ENCODE assay signal across 15 cellular contexts in the genomic region with DNA sequence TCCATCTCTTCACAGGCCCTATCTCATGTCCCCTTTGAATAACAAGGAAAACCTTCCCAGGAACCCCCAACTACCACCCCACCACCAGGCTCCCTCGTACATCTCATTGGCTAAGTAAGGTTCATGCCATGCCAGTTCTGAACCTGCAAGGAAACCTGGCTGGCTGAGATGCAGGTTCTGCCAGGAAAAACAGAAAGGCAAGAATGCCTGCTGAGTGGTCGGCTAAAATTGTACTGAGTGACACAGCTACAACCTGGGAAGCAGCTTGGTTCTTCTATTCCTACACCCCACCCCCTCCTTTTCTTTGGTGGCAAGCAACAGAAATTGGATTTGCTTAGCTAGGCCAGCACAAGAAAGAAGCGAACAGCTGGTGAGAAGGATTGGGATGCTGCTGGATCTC. TPM values are rescaled to one million over a fixed set of nuclear protein-coding genes. Genes with fewer than 3 reads are reported as not detected.
DNase-seq lines count a peak whose midpoint lies in the region; FAIRE-seq and TF ChIP-seq lines count a peak whose summit lies in the region.
"Had no signal": no experiment of that assay in that cellular context is flagged by ENCODE, and none has a peak within 500 bp of the region (broad histone marks: within the 10 kb centered on the region; RNA-seq: fewer than 3 reads in every experiment).

No MANE protein-coding gene starts in this region.

- H3K14ac ChIP-seq in H1 (ENCODE audit: insufficient read length) = no peak overlapping the region

- intact Hi-C loops in activated CD4-positive, alpha-beta memory T cell treated with anti-CD3 and anti-CD28 coated beads for 36 hours (cut with micrococcal nuclease) = no loop called here

- no peaks in the 10 kb centered on the region for H3K79me2 ChIP-seq in H1 (ENCODE audit: control insufficient read depth in 1 of 2, insufficient read depth in 2 of 2, low read length in 2 of 2)

- no peak overlapping the region for H3K4me3 ChIP-seq in WERI-Rb-1 (ENCODE audit: low read depth, low read length)
- H3K4me3 ChIP-seq in H1 (ENCODE audit: extremely low read depth in 1 of 4, insufficient read depth in 2 of 4, low read depth in 3 of 4, low read length in 4 of 4) = no peak overlapping the region
- H3K4me3 ChIP-seq in Peyer's patch = no peak overlapping the region
- H3K4me3 ChIP-seq: A549 had no signal

- H3K56ac ChIP-seq in H1 (replicated peaks; ENCODE audit: insufficient read length, low read depth, low read length) = no peak overlapping the region

- H3K4ac ChIP-seq in H1 (replicated peaks; ENCODE audit: insufficient read length, low read depth, low read length) = no peak overlapping the region

- no peak overlapping the region for H3K4me3 Mint-ChIP-seq in activated CD4-positive, alpha-beta memory T cell treated with anti-CD3 and anti-CD28 coated beads for 36 hours
- H3K4me3 Mint-ChIP-seq: CD8-positive, alpha-beta T cell had no signal

- no peak overlapping the region for H2AFZ ChIP-seq in H1 (ENCODE audit: low read length)

- H3K9ac ChIP-seq in H1 (replicated peaks in 1 of 4; ENCODE audit: extremely low read depth in 1 of 4, low read depth in 3 of 4, low read length in 3 of 4) = no peak overlapping the region

- 83% methylated on average over 3 of the region's 3 CpGs; no CpG with 5 or more reads in 1 of the 2 experiments for WGBS in H1 (ENCODE audit: extremely low coverage in 1 of 2, insufficient coverage in 1 of 2, insufficient read length in 1 of 2, insufficient replicate concordance in 2 of 2, low coverage in 1 of 2, low lambda C conversion rate in 2 of 2, missing lambda C conversion rate in 1 of 2), 2 experiments

- H3K36me3 Mint-ChIP-seq in activated CD4-positive, alpha-beta memory T cell treated with anti-CD3 and anti-CD28 coated beads for 36 hours = no peaks in the 10 kb centered on the region
- H3K36me3 Mint-ChIP-seq: CD8-positive, alpha-beta T cell had no signal

- no peak overlapping the region for H3K4me2 ChIP-seq in H1 (ENCODE audit: insufficient read depth in 1 of 2, low read depth in 2 of 2, low read length in 2 of 2)
- H3K4me2 ChIP-seq: A549 had no signal

- H3K4me1 ChIP-seq in H1 (replicated peaks in 1 of 4; ENCODE audit: control insufficient read depth in 3 of 4, insufficient read depth in 4 of 4, low read length in 3 of 4) (no peaks in the 10 kb centered on the region), Peyer's patch (no peaks in the 10 kb centered on the region)
- H3K4me1 ChIP-seq: A549 had no signal

- no peak overlapping the region for H4K91ac ChIP-seq in H1 (replicated peaks; ENCODE audit: insufficient read length, low read length)

- no peaks in the 10 kb centered on the region for H3K27me3 ChIP-seq in WERI-Rb-1 (ENCODE audit: insufficient read depth, low read depth, severe bottlenecking)
- H3K27me3 ChIP-seq in H1 (replicated peaks in 1 of 4; ENCODE audit: control insufficient read depth in 3 of 4, extremely low read depth in 1 of 4, insufficient read depth in 3 of 4, low read length in 3 of 4) = no peaks in the 10 kb centered on the region
- no peaks in the 10 kb centered on the region for H3K27me3 ChIP-seq in Peyer's patch
- H3K27me3 ChIP-seq: BE2C had no signal

- no peak overlapping the region for H2BK15ac ChIP-seq in H1 (ENCODE audit: low read length)

- no peak overlapping the region for H2AK5ac ChIP-seq in H1 (ENCODE audit: low read depth, low read length)

- no peak for TF ChIP-seq RAD21 in H1 (IDR thresholded peaks at IDR 0.05 in 1 of 2, conservative IDR thresholded peaks at IDR 0.05 in 1 of 2; ENCODE audit: low read depth in 2 of 2, low read length in 2 of 2)

- TF ChIP-seq CTCF in WERI-Rb-1 (IDR thresholded peaks at IDR 0.05; ENCODE audit: low read depth, low read length) (no peak), H1 (IDR thresholded peaks at IDR 0.05; ENCODE audit: control extremely low read depth in 1 of 3, insufficient read depth in 1 of 3, low read depth in 1 of 3, low read length in 3 of 3) (no peak), Peyer's patch (IDR thresholded peaks at IDR 0.05) (no peak)

- H3K18ac ChIP-seq in H1 (ENCODE audit: extremely low read depth, low read length) = peak overlapping the region; percentile 15; the same call in 1 of the 2 replicates

- TF ChIP-seq POLR2A in H1 (IDR thresholded peaks at IDR 0.05; ENCODE audit: control extremely low read depth in 1 of 2, low read depth in 2 of 2, low read length in 2 of 2) (no peak), Peyer's patch (IDR thresholded peaks at IDR 0.05) (no peak)

- H4K5ac ChIP-seq in H1 (ENCODE audit: insufficient read length, low read depth, low read length) = no peak overlapping the region

- H3K27me3 Mint-ChIP-seq in activated CD4-positive, alpha-beta memory T cell treated with anti-CD3 and anti-CD28 coated beads for 36 hours = no peaks in the 10 kb centered on the region

- H4K20me1 ChIP-seq in H1 (replicated peaks in 1 of 2; ENCODE audit: control insufficient read depth in 1 of 2, insufficient read depth in 2 of 2, low read length in 2 of 2) = no peaks in the 10 kb centered on the region

- no peak overlapping the region for H2BK120ac ChIP-seq in H1 (replicated peaks; ENCODE audit: low read depth, low read length)

- H2BK12ac ChIP-seq in H1 (ENCODE audit: low read depth, low read length) = no peak overlapping the region

- no peaks in the 10 kb centered on the region for H3K36me3 ChIP-seq in WERI-Rb-1
- no peaks in the 10 kb centered on the region for H3K36me3 ChIP-seq in H1 (ENCODE audit: control insufficient read depth in 2 of 4, insufficient read depth in 4 of 4, low read length in 3 of 4)
- no peaks in the 10 kb centered on the region for H3K36me3 ChIP-seq in Peyer's patch
- H3K36me3 ChIP-seq: BE2C had no signal

- no peak overlapping the region for H2BK5ac ChIP-seq in H1 (ENCODE audit: low read depth, low read length)

- CTCF ChIA-PET in H1 (lab: Charles Lee; ENCODE audit: partially characterized antibody) = interaction anchor here (1.0 to 1.1 kb wide), 3 partner anchors 12 to 76 kb away, joined by 3 read pairs; no protein-coding TSS in a partner anchor
- CTCF ChIA-PET in activated CD4-positive, alpha-beta memory T cell treated with anti-CD3 and anti-CD28 coated beads for 36 hours (lab: Charles Lee) = no interaction called here

- DNase-seq in NCI-H82 (lab: John Stamatoyannopoulos, UW) (peak; percentile 93), WERI-Rb-1 (no peak), H1 (ENCODE audit: low read depth in 1 of 2, low spot score in 2 of 2) (no peak), Peyer's patch (no peak)
- no peak for DNase-seq in activated CD4-positive, alpha-beta memory T cell treated with anti-CD3 and anti-CD28 coated beads for 36 hours
- no peak for DNase-seq in activated CD4-positive, alpha-beta T cell treated with anti-CD3 and anti-CD28 coated beads for 48 hours
- DNase-seq: BE2C; CD8-positive, alpha-beta T cell; COR-L47; DMS53 had no signal

- no peaks in the 10 kb centered on the region for H3K79me1 ChIP-seq in H1 (ENCODE audit: low read depth, low read length)

- H3K4me1 Mint-ChIP-seq in activated CD4-positive, alpha-beta memory T cell treated with anti-CD3 and anti-CD28 coated beads for 36 hours (ENCODE audit: low read depth) = peaks cover 31% of the 10 kb centered on the region

- H4K8ac ChIP-seq in H1 (ENCODE audit: extremely low read depth, insufficient read depth, low read length) = no peak overlapping the region

- POLR2A ChIA-PET in H1 (lab: Charles Lee; ENCODE audit: partially characterized antibody) = no interaction called here
- POLR2A ChIA-PET in activated CD4-positive, alpha-beta memory T cell treated with anti-CD3 and anti-CD28 coated beads for 36 hours (lab: Charles Lee) = no interaction called here

- no peak overlapping the region for H3K27ac Mint-ChIP-seq in activated CD4-positive, alpha-beta memory T cell treated with anti-CD3 and anti-CD28 coated beads for 36 hours

- H2BK20ac ChIP-seq in H1 (ENCODE audit: low read length) = no peak overlapping the region

- H3K9me3 ChIP-seq in WERI-Rb-1 (ENCODE audit: severe bottlenecking) = peaks cover 4% of the 10 kb centered on the region
- 0 out of 4 replicates have a peak, but pooled peaks cover 0 to 4% of the 10 kb centered on the region in 2 experiments for H3K9me3 ChIP-seq in H1 (ENCODE audit: insufficient read depth in 2 of 2, low read depth in 1 of 2, low read length in 1 of 2)
- no peaks in the 10 kb centered on the region for H3K9me3 ChIP-seq in Peyer's patch
- H3K9me3 ChIP-seq: BE2C had no signal

- H3K27ac ChIP-seq in WERI-Rb-1 (peak overlapping the region; percentile 22; the same call in 1 of the 2 replicates), H1 (ENCODE audit: low read depth, low read length) (no peak overlapping the region), Peyer's patch (no peak overlapping the region)
- H3K27ac ChIP-seq: A549, C4-2B, HL-60 had no signal

- no peak for FAIRE-seq in H1 (lab: Jason Lieb, UNC)
- FAIRE-seq: A549, D721Med, H54 had no signal

- H3K9me3 Mint-ChIP-seq in activated CD4-positive, alpha-beta memory T cell treated with anti-CD3 and anti-CD28 coated beads for 36 hours = peaks cover 3% of the 10 kb centered on the region
- H3K9me3 Mint-ChIP-seq: CD8-positive, alpha-beta T cell had no signal

- H3K23ac ChIP-seq in H1 (ENCODE audit: insufficient read length) = no peak overlapping the region

- no peak for TF ChIP-seq EP300 in H1 (IDR thresholded peaks at IDR 0.05; ENCODE audit: borderline replicate concordance in 1 of 2, low read depth in 2 of 2, low read length in 2 of 2)

- H3K23me2 ChIP-seq in H1 (ENCODE audit: low read depth, low read length) = no peaks in the 10 kb centered on the region

TF ChIP-seq in H1, 55 proteins besides CTCF, POLR2A, EP300 and RAD21 (continues in another document):
- TF ChIP-seq SRF (IDR thresholded peaks at IDR 0.05; ENCODE audit: low read depth, low read length) = no peak
- TF ChIP-seq, protein P1, sequence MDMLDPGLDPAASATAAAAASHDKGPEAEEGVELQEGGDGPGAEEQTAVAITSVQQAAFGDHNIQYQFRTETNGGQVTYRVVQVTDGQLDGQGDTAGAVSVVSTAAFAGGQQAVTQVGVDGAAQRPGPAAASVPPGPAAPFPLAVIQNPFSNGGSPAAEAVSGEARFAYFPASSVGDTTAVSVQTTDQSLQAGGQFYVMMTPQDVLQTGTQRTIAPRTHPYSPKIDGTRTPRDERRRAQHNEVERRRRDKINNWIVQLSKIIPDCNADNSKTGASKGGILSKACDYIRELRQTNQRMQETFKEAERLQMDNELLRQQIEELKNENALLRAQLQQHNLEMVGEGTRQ (IDR thresholded peaks at IDR 0.05; ENCODE audit: low read length) = no peak

RNA-seq across cellular contexts. Expression of gene TSPAN18, which starts 36.1 kb away (rescaled TPM):
- total RNA-seq in H1 (2021; fragmentation: NEBNext Ultra II Directional; extraction: Animal tissue kit (Norgen Biotek cat#: 25700)) = 8.8 and 10.2 TPM in 2 replicates
- 5.2 and 7.0 TPM in 2 replicates for polyA plus RNA-seq in H1 (2011; rRNA removed)
- polyA plus RNA-seq in H1 (2011; cell fraction: cytosol; rRNA removed) = 2.8 TPM
- 5.7 TPM for polyA plus RNA-seq in H1 (2011; cell fraction: nucleus; rRNA removed)
- 9.6 to 10.3 TPM (median 10.0 TPM) in 4 replicates for polyA plus RNA-seq in H1 (2012, experiment 1 of 2)
- 8.6 TPM for polyA plus RNA-seq in H1 (2012, experiment 2 of 2)
- polyA plus RNA-seq in H1 (2013, experiment 1 of 2) = 14.5 TPM
- polyA plus RNA-seq in H1 (2013, experiment 2 of 2) = 15.6 TPM
- 4.0 and 5.8 TPM in 2 replicates for polyA minus RNA-seq in H1 (2011; rRNA and poly(A)+ RNA removed)
- polyA minus RNA-seq in H1 (2011; cell fraction: cytosol; rRNA and poly(A)+ RNA removed) = 2.6 TPM
- polyA minus RNA-seq in H1 (2011; cell fraction: nucleus; rRNA and poly(A)+ RNA removed) = 6.3 TPM
- total RNA-seq in Peyer's patch = 10 to 100 TPM in 1 of 4 donors, 1 to 10 TPM in 3; 1.1 to 19.8 (median 3.1) TPM
- total RNA-seq in activated CD4-positive, alpha-beta memory T cell treated with anti-CD3 and anti-CD28 coated beads for 36 hours = 1 to 10 TPM; 5.8 to 8.2 TPM
